Comparison of ENCODE assay signal across 37 cellular contexts in genomic region chrX:58044130-58044529, GRCh38.
A peak's percentile ranks its signal among the peaks of the same experiment; 100 is the strongest.
DNase-seq lines count a peak whose midpoint lies in the region; ATAC-seq, FAIRE-seq and TF ChIP-seq lines count a peak whose summit lies in the region.
"Had no signal": no experiment of that assay in that cellular context is flagged by ENCODE, and none has a peak within 500 bp of the region (broad histone marks: within the 10 kb centered on the region; RNA-seq: fewer than 3 reads in every experiment).

No MANE protein-coding gene starts in this region.

- DNase-seq in HepG2 (ENCODE audit: low spot score) (no peak), right lobe of liver (no peak), astrocyte (ENCODE audit: low read depth) (no peak)
- DNase-seq in stimulated activated effector memory CD8-positive, alpha-beta T cell treated with anti-CD3 and anti-CD28 coated beads, Interleukin-12 subunit alpha, Interleukin-12 subunit beta, amount 100 ng/mL, for 72 hours (ENCODE audit: low spot score in 2 of 2): no peak
- no peak for DNase-seq in activated CD4-positive, alpha-beta T cell treated with anti-CD3 and anti-CD28 coated beads, Interleukin-2, amount 10 ng/mL, durations not matched to agents 24 days and 14 days
- DNase-seq: 8988T; ACHN; AML-193; BE2C; C1 segment of cervical spinal cord; Caco-2; Calu3; CD4-positive, alpha-beta memory T cell; CD4-positive, alpha-beta T cell; CD4-positive, CD25-positive, alpha-beta regulatory T cell; CD8-positive, alpha-beta memory T cell; CD8-positive, alpha-beta T cell; COR-L47; DMS 273 treated with DMSO at 0.1 percent for 48 hours; DMS153; DMS53; DMS79; DMS79 treated with DMSO at 0.1 percent for 48 hours; DND-41; EL had no signal

- H3K36me3 Mint-ChIP-seq in astrocyte (ENCODE audit: low read depth, unreplicated experiment): no peaks in the 10 kb centered on the region
- no peaks in the 10 kb centered on the region for H3K36me3 Mint-ChIP-seq in stimulated activated effector memory CD8-positive, alpha-beta T cell treated with anti-CD3 and anti-CD28 coated beads, Interleukin-12 subunit alpha, Interleukin-12 subunit beta, amount 100 ng/mL, for 72 hours
- no peaks in the 10 kb centered on the region for H3K36me3 Mint-ChIP-seq in activated CD4-positive, alpha-beta T cell treated with anti-CD3 and anti-CD28 coated beads, Interleukin-2, amount 10 ng/mL, durations not matched to agents 24 days and 14 days (ENCODE audit: low read depth)
- H3K36me3 Mint-ChIP-seq: CD14-positive monocyte; CD4-positive, alpha-beta memory T cell; CD4-positive, CD25-positive, alpha-beta regulatory T cell; CD8-positive, alpha-beta T cell had no signal

- H3K79me2 ChIP-seq in HepG2 (ENCODE audit: insufficient read depth, low read length): no peaks in the 10 kb centered on the region
- no peaks in the 10 kb centered on the region for H3K79me2 ChIP-seq in astrocyte (ENCODE audit: insufficient read depth, low read length)

- H2AFZ ChIP-seq in HepG2 (ENCODE audit: low read length) (no peak overlapping the region), astrocyte (ENCODE audit: low read depth, low read length) (no peak overlapping the region)

- H3K9me3 ChIP-seq in HepG2 (ENCODE audit: low read length): peaks cover 6% of the 10 kb centered on the region; the same call in 1 of the 2 replicates
- H3K9me3 ChIP-seq in right lobe of liver: peaks cover 0 to 3% (median 0%) of the 10 kb centered on the region in 4 donors
- H3K9me3 ChIP-seq in HEK293 (ENCODE audit: control insufficient read depth, insufficient read depth, low read depth, low read length): peaks cover 3% of the 10 kb centered on the region; the same call in 1 of the 2 replicates
- H3K9me3 ChIP-seq in astrocyte (ENCODE audit: insufficient read depth, low read depth, low read length): no peaks in the 10 kb centered on the region
- H3K9me3 ChIP-seq: A549, BE2C, Caco-2 had no signal

- no peaks in the 10 kb centered on the region for H3K27me3 ChIP-seq in HepG2 (ENCODE audit: control insufficient read depth in 1 of 2, insufficient read depth in 2 of 2, low read length in 2 of 2)
- no peaks in the 10 kb centered on the region for H3K27me3 ChIP-seq in right lobe of liver
- H3K27me3 ChIP-seq in astrocyte (ENCODE audit: insufficient read depth, low read length): no peaks in the 10 kb centered on the region
- H3K27me3 ChIP-seq: BE2C; BLaER1; BLaER1 treated with 17β-estradiol and CSF1 and Interleukin-3, amounts not matched to agents 10 nM and 100 nM had no signal

- H3K4me3 ChIP-seq in HepG2 (replicated peaks in 1 of 3; ENCODE audit: insufficient read depth in 1 of 3, low read depth in 2 of 3, low read length in 3 of 3): no peak overlapping the region
- H3K4me3 ChIP-seq in right lobe of liver: no peak overlapping the region
- no peak overlapping the region for H3K4me3 ChIP-seq in HEK293 (ENCODE audit: low read depth, low read length)
- no peak overlapping the region for H3K4me3 ChIP-seq in astrocyte (ENCODE audit: insufficient read depth, low read depth, low read length)
- H3K4me3 ChIP-seq: A549; BLaER1; BLaER1 treated with 17β-estradiol and CSF1 and Interleukin-3, amounts not matched to agents 10 nM and 100 nM had no signal

- no peak overlapping the region for H3K4me3 Mint-ChIP-seq in astrocyte (ENCODE audit: unreplicated experiment)
- H3K4me3 Mint-ChIP-seq in stimulated activated effector memory CD8-positive, alpha-beta T cell treated with anti-CD3 and anti-CD28 coated beads, Interleukin-12 subunit alpha, Interleukin-12 subunit beta, amount 100 ng/mL, for 72 hours: no peak overlapping the region
- H3K4me3 Mint-ChIP-seq in activated CD4-positive, alpha-beta T cell treated with anti-CD3 and anti-CD28 coated beads, Interleukin-2, amount 10 ng/mL, durations not matched to agents 24 days and 14 days: no peak overlapping the region
- H3K4me3 Mint-ChIP-seq: B cell; CD14-positive monocyte; CD4-positive, alpha-beta memory T cell; CD4-positive, alpha-beta T cell; CD4-positive, CD25-positive, alpha-beta regulatory T cell; CD8-positive, alpha-beta memory T cell; CD8-positive, alpha-beta T cell had no signal

- ATAC-seq in HepG2 (no peak), right lobe of liver (no peak), GM21529 (IDR thresholded peaks at IDR 0.05; ENCODE audit: unreplicated experiment) (no peak)
- ATAC-seq in stimulated activated effector memory CD8-positive, alpha-beta T cell treated with anti-CD3 and anti-CD28 coated beads, Interleukin-12 subunit alpha, Interleukin-12 subunit beta, amount 100 ng/mL, for 72 hours: no peak
- ATAC-seq: A549; CD8-positive, alpha-beta T cell had no signal

- no peak overlapping the region for H3K27ac ChIP-seq in HepG2 (ENCODE audit: extremely low read length, insufficient read depth, low read length)
- H3K27ac ChIP-seq in right lobe of liver: no peak overlapping the region
- H3K27ac ChIP-seq in HEK293 (ENCODE audit: extremely low read depth, low read depth, low read length): no peak overlapping the region
- H3K27ac ChIP-seq in astrocyte (ENCODE audit: low read depth, low read length): no peak overlapping the region
- H3K27ac ChIP-seq: 22Rv1; A549; BLaER1; BLaER1 treated with 17β-estradiol and CSF1 and Interleukin-3, amounts not matched to agents 10 nM and 100 nM; C4-2B had no signal

- FAIRE-seq in HepG2 (lab: Jason Lieb, UNC) (no peak), astrocyte (lab: Jason Lieb, UNC) (peak; percentile 68), colon (lab: Jason Lieb, UNC) (peak; percentile 65)
- FAIRE-seq: A204.1, D721Med had no signal

- no TSS peak for BruUV-seq in HepG2 (replicated peaks; lab: Mats Ljungman, UMichigan)

- no peak for TF ChIP-seq RAD21 in HepG2 (CRISPR knock-in tag; IDR thresholded peaks at IDR 0.05)

- no peaks in the 10 kb centered on the region for H3K4me1 Mint-ChIP-seq in astrocyte (ENCODE audit: low read depth, unreplicated experiment)
- H3K4me1 Mint-ChIP-seq in stimulated activated effector memory CD8-positive, alpha-beta T cell treated with anti-CD3 and anti-CD28 coated beads, Interleukin-12 subunit alpha, Interleukin-12 subunit beta, amount 100 ng/mL, for 72 hours: no peaks in the 10 kb centered on the region
- no peaks in the 10 kb centered on the region for H3K4me1 Mint-ChIP-seq in activated CD4-positive, alpha-beta T cell treated with anti-CD3 and anti-CD28 coated beads, Interleukin-2, amount 10 ng/mL, durations not matched to agents 24 days and 14 days
- H3K4me1 Mint-ChIP-seq: B cell; CD14-positive monocyte; CD4-positive, alpha-beta memory T cell; CD4-positive, CD25-positive, alpha-beta regulatory T cell; CD8-positive, alpha-beta memory T cell had no signal

- H3K4me1 ChIP-seq in HepG2 (ENCODE audit: insufficient read depth, low read length): no peaks in the 10 kb centered on the region
- no peaks in the 10 kb centered on the region for H3K4me1 ChIP-seq in right lobe of liver
- no peaks in the 10 kb centered on the region for H3K4me1 ChIP-seq in HEK293 (ENCODE audit: control insufficient read depth, insufficient read depth, low read length)
- H3K4me1 ChIP-seq in astrocyte (ENCODE audit: insufficient read depth, low read length): no peaks in the 10 kb centered on the region
- H3K4me1 ChIP-seq: A549; BE2C; BLaER1; BLaER1 treated with 17β-estradiol and CSF1 and Interleukin-3, amounts not matched to agents 10 nM and 100 nM; Caco-2 had no signal

- peaks cover 9% of the 10 kb centered on the region for H3K9me3 Mint-ChIP-seq in astrocyte (ENCODE audit: unreplicated experiment)
- H3K9me3 Mint-ChIP-seq in stimulated activated effector memory CD8-positive, alpha-beta T cell treated with anti-CD3 and anti-CD28 coated beads, Interleukin-12 subunit alpha, Interleukin-12 subunit beta, amount 100 ng/mL, for 72 hours: peaks cover 6% of the 10 kb centered on the region
- H3K9me3 Mint-ChIP-seq in activated CD4-positive, alpha-beta T cell treated with anti-CD3 and anti-CD28 coated beads, Interleukin-2, amount 10 ng/mL, durations not matched to agents 24 days and 14 days: peaks cover 17% of the 10 kb centered on the region
- H3K9me3 Mint-ChIP-seq: CD4-positive, alpha-beta T cell had no signal

- no peaks in the 10 kb centered on the region for H4K20me1 ChIP-seq in HepG2 (ENCODE audit: insufficient read depth, low read length)
- H4K20me1 ChIP-seq in astrocyte (ENCODE audit: insufficient read depth, low read length): no peaks in the 10 kb centered on the region
- H4K20me1 ChIP-seq: BLaER1; BLaER1 treated with 17β-estradiol and CSF1 and Interleukin-3, amounts not matched to agents 10 nM and 100 nM had no signal

- H3K4me2 ChIP-seq in HepG2 (ENCODE audit: low read depth, low read length) (no peak overlapping the region), astrocyte (ENCODE audit: low read length) (no peak overlapping the region)
- H3K4me2 ChIP-seq: A549; BLaER1; BLaER1 treated with 17β-estradiol and CSF1 and Interleukin-3, amounts not matched to agents 10 nM and 100 nM had no signal

- TF ChIP-seq POLR2A in HepG2 (IDR thresholded peaks at IDR 0.05; ENCODE audit: insufficient read depth in 1 of 2, low read depth in 2 of 2, low read length in 2 of 2) (no peak), right lobe of liver (IDR thresholded peaks at IDR 0.05) (no peak)

- in situ Hi-C loops in HepG2 (cut with HindIII; ENCODE audit: extremely low pct_ligation_motif_present, low pct_unique_long_range_greater_than_20kb): loop anchor here (25.0 kb wide), 1 partner anchor 207 kb away; no protein-coding TSS in a partner anchor

- no peaks in the 10 kb centered on the region for H3K27me3 Mint-ChIP-seq in astrocyte (ENCODE audit: low read depth, unreplicated experiment)
- H3K27me3 Mint-ChIP-seq in activated CD4-positive, alpha-beta T cell treated with anti-CD3 and anti-CD28 coated beads, Interleukin-2, amount 10 ng/mL, durations not matched to agents 24 days and 14 days: no peaks in the 10 kb centered on the region
- H3K27me3 Mint-ChIP-seq: B cell; CD4-positive, alpha-beta memory T cell; CD4-positive, CD25-positive, alpha-beta regulatory T cell had no signal

- POLR2A ChIA-PET in HepG2 (lab: Yijun Ruan, JAX) (no interaction called here), HEK293 (lab: Yijun Ruan, JAX) (no interaction called here)

- no peak overlapping the region for H3K27ac Mint-ChIP-seq in astrocyte (ENCODE audit: unreplicated experiment)
- H3K27ac Mint-ChIP-seq in stimulated activated effector memory CD8-positive, alpha-beta T cell treated with anti-CD3 and anti-CD28 coated beads, Interleukin-12 subunit alpha, Interleukin-12 subunit beta, amount 100 ng/mL, for 72 hours: no peak overlapping the region
- no peak overlapping the region for H3K27ac Mint-ChIP-seq in activated CD4-positive, alpha-beta T cell treated with anti-CD3 and anti-CD28 coated beads, Interleukin-2, amount 10 ng/mL, durations not matched to agents 24 days and 14 days
- H3K27ac Mint-ChIP-seq: B cell; CD14-positive monocyte; CD4-positive, alpha-beta memory T cell; CD4-positive, alpha-beta T cell; CD4-positive, CD25-positive, alpha-beta regulatory T cell; CD8-positive, alpha-beta memory T cell; CD8-positive, alpha-beta T cell had no signal

- TF ChIP-seq CTCF in HepG2 (CRISPR knock-in tag; IDR thresholded peaks at IDR 0.05) (no peak), right lobe of liver (IDR thresholded peaks at IDR 0.05) (no peak), HEK293 (tag by site-specific recombination; IDR thresholded peaks at IDR 0.05) (no peak), astrocyte (IDR thresholded peaks at IDR 0.05; ENCODE audit: insufficient read depth, low read depth, low read length) (no peak)

- CTCF ChIA-PET in HepG2 (lab: Yijun Ruan, JAX; ENCODE audit: low intra/inter-chr PET ratio, low total read pairs) (no interaction called here), HEK293 (lab: Yijun Ruan, JAX) (no interaction called here)

- H3K9ac ChIP-seq in HepG2 (ENCODE audit: insufficient read depth, low read depth, low read length): no peak overlapping the region
- no peak overlapping the region for H3K9ac ChIP-seq in astrocyte (ENCODE audit: low read length)
- H3K9ac ChIP-seq: BLaER1; BLaER1 treated with 17β-estradiol and CSF1 and Interleukin-3, amounts not matched to agents 10 nM and 100 nM had no signal

- H3K36me3 ChIP-seq in HepG2 (replicated peaks in 1 of 2; ENCODE audit: control insufficient read depth in 1 of 2, insufficient read depth in 2 of 2, low read length in 2 of 2) (no peaks in the 10 kb centered on the region), right lobe of liver (no peaks in the 10 kb centered on the region), HEK293 (ENCODE audit: control insufficient read depth in 2 of 2, insufficient read depth in 1 of 2, low read length in 2 of 2) (no peaks in the 10 kb centered on the region), astrocyte (ENCODE audit: insufficient read depth, low read length) (no peaks in the 10 kb centered on the region)
- H3K36me3 ChIP-seq: BE2C; BLaER1; BLaER1 treated with 17β-estradiol and CSF1 and Interleukin-3, amounts not matched to agents 10 nM and 100 nM had no signal

- TF ChIP-seq EP300 in HepG2 (IDR thresholded peaks at IDR 0.05; ENCODE audit: low read depth in 2 of 2, low read length in 2 of 2) (no peak), HepG2 (CRISPR knock-in tag; IDR thresholded peaks at IDR 0.05; ENCODE audit: borderline replicate concordance) (no peak)

- intact Hi-C loops in HepG2 (cut with micrococcal nuclease; ENCODE audit: unreplicated experiment): no loop called here
- intact Hi-C loops in right lobe of liver (cut with DNase I): no loop called here
- intact Hi-C loops in activated CD4-positive, alpha-beta T cell treated with anti-CD3 and anti-CD28 coated beads, Interleukin-2, amount 10 ng/mL, durations not matched to agents 24 days and 14 days (cut with micrococcal nuclease): no loop called here

Comparison
In these comparisons a context has a peak if more than half of its experiments do, and no peak if none do; other contexts are left out.
1. Of the 63 proteins assayed by ChIP-seq in both HepG2 and HEK293: peak only in HepG2: none; only in HEK293: ATF2; in both: none; in neither: 62.